Comparison of ENCODE assay signal across 1 cellular context in the genomic region with DNA sequence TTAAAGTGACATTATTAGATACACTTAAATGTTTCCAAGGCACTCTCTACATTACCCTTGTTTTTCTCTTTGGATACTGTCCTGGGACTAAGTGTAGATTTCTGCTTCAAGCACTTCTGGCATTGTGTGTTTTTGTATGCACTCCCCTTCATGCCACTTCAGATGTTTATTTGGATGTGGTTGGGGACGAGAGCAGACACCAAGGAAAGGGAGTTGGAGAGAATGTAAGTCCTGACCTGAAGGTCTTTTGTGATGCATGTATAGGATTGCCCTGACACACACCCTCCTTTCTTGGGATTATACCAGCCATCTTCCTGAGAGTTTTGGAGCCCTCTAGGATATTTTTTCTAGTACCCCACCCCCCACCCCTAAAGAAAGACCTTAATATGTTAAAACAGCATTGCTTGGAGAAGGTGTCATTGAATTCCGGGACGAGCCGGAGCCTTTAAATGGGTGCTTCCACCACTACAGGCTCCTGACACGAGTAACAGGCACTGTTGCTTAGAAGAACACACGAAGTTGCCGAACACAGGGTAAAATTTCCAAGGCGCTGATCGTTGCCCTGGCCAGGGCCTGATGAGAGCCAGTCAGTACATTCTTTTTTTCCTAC.
A peak's percentile ranks its signal among the peaks of the same experiment; 100 is the strongest.
TF ChIP-seq lines count a peak whose summit lies in the region.

No MANE protein-coding gene starts in this region.

TF ChIP-seq in HepG2, 621 proteins besides CTCF, POLR2A, EP300 and RAD21:
- TF ChIP-seq, protein P1, sequence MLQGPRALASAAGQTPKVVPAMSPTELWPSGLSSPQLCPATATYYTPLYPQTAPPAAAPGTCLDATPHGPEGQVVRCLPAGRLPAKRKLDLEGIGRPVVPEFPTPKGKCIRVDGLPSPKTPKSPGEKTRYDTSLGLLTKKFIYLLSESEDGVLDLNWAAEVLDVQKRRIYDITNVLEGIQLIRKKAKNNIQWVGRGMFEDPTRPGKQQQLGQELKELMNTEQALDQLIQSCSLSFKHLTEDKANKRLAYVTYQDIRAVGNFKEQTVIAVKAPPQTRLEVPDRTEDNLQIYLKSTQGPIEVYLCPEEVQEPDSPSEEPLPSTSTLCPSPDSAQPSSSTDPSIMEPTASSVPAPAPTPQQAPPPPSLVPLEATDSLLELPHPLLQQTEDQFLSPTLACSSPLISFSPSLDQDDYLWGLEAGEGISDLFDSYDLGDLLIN (CRISPR knock-in tag; IDR thresholded peaks at IDR 0.05; ENCODE audit: borderline replicate concordance): no peak
- TF ChIP-seq ZBTB8A (CRISPR knock-in tag; IDR thresholded peaks at IDR 0.05; ENCODE audit: borderline replicate concordance, low read depth): no peak
- TF ChIP-seq RFXAP (CRISPR knock-in tag; IDR thresholded peaks at IDR 0.05; ENCODE audit: borderline replicate concordance): no peak
- TF ChIP-seq, protein P2, sequence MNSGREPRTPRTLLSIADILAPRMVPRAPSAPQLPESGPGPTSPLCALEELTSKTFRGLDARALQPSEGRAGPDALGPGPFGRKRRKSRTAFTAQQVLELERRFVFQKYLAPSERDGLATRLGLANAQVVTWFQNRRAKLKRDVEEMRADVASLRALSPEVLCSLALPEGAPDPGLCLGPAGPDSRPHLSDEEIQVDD (CRISPR knock-in tag; IDR thresholded peaks at IDR 0.05; ENCODE audit: borderline replicate concordance): no peak
- TF ChIP-seq RAD51 (IDR thresholded peaks at IDR 0.05; ENCODE audit: borderline replicate concordance): no peak
- peak; percentile 30 for TF ChIP-seq RBM22 (optimal IDR thresholded peaks at IDR 0.05; ENCODE audit: low read length)
